ENCODE assay signal across 10 cellular contexts in genomic region chr1:202213361-202214088, GRCh38. TPM values are rescaled to one million over a fixed set of nuclear protein-coding genes. Genes with fewer than 3 reads are reported as not detected.
A peak's percentile ranks its signal among the peaks of the same experiment; 100 is the strongest.
DNase-seq lines count a peak whose midpoint lies in the region; ATAC-seq, FAIRE-seq and TF ChIP-seq lines count a peak whose summit lies in the region.
"Had no signal": no experiment of that assay in that cellular context is flagged by ENCODE, and none has a peak within 500 bp of the region (broad histone marks: within the 10 kb centered on the region; RNA-seq: fewer than 3 reads in every experiment).

No MANE protein-coding gene starts in this region.

- peak; percentile 29 for FAIRE-seq in keratinocyte (lab: Jason Lieb, UNC)

- H2AFZ ChIP-seq in ACC112 (ENCODE audit: low read length, unreplicated experiment) (no peak overlapping the region), keratinocyte (ENCODE audit: control insufficient read depth, low read length) (peak overlapping the region; percentile 92)

- H3K27ac ChIP-seq in ACC112 (ENCODE audit: low read depth, low read length) (no peak overlapping the region), keratinocyte (ENCODE audit: control insufficient read depth, insufficient read depth, low read length) (no peak overlapping the region), dorsolateral prefrontal cortex (no peak overlapping the region)

- H3K27me3 ChIP-seq in ACC112 (ENCODE audit: insufficient read depth, low read length) (peaks cover 86% of the 10 kb centered on the region), keratinocyte (ENCODE audit: control insufficient read depth, extremely low read depth, insufficient read depth, low read length) (peaks cover 8% of the 10 kb centered on the region), dorsolateral prefrontal cortex (peaks cover 0 to 50% (median 25%) of the 10 kb centered on the region in 45 donors)

- intact Hi-C loops in dorsolateral prefrontal cortex (cut with DNase I), result no loop called here

- 0 out of 2 replicates have a peak overlapping the region, but pooled peaks have one; percentile 55 for H3K4me3 ChIP-seq in ACC112 (ENCODE audit: low read depth, low read length)
- H3K4me3 ChIP-seq in HFF-Myc (replicated peaks; ENCODE audit: low read depth, low read length), result no peak overlapping the region
- no peak overlapping the region for H3K4me3 ChIP-seq in WI38 (ENCODE audit: low read depth, low read length)
- peak overlapping the region; percentile 43 to 62 (median 54) for H3K4me3 ChIP-seq in keratinocyte (ENCODE audit: control insufficient read depth in 2 of 3, extremely low read depth in 1 of 3, insufficient read depth in 2 of 3, low read depth in 1 of 3, low read length in 3 of 3)
- peak overlapping the region in 8 of 59 donors; percentile 10 to 42 (median 33) for H3K4me3 ChIP-seq in dorsolateral prefrontal cortex

- no peaks in the 10 kb centered on the region for H3K36me3 ChIP-seq in ACC112 (ENCODE audit: insufficient read depth, low read length)
- no peaks in the 10 kb centered on the region for H3K36me3 ChIP-seq in keratinocyte (ENCODE audit: control insufficient read depth in 2 of 2, extremely low read depth in 1 of 2, insufficient read depth in 2 of 2, low read length in 2 of 2)

- H4K20me1 ChIP-seq in keratinocyte (ENCODE audit: control insufficient read depth, extremely low read depth, insufficient read depth, low read length), result no peaks in the 10 kb centered on the region

- peak overlapping the region; percentile 52 for H3K9ac ChIP-seq in keratinocyte (ENCODE audit: control insufficient read depth, extremely low read depth, insufficient read depth, low read length)

- dilution Hi-C loops in keratinocyte (cut with MboI; ENCODE audit: extremely low pct_ligation_motif_present, low sequenced_read_pairs), result no loop called here

- peak overlapping the region; percentile 87 for H3K4me2 ChIP-seq in keratinocyte (ENCODE audit: control insufficient read depth, extremely low read depth, insufficient read depth, low read depth, low read length)

- ATAC-seq in HG02870 (IDR thresholded peaks at IDR 0.05; ENCODE audit: unreplicated experiment) (no peak), GM19455 (IDR thresholded peaks at IDR 0.05; ENCODE audit: unreplicated experiment) (no peak)

- H3K79me2 ChIP-seq in ACC112 (ENCODE audit: control insufficient read depth, insufficient read depth, low read length, unreplicated experiment) (no peaks in the 10 kb centered on the region), keratinocyte (ENCODE audit: control insufficient read depth, insufficient read depth, low read length) (no peaks in the 10 kb centered on the region)

- DNase-seq in HFF-Myc (ENCODE audit: extremely low read depth, low read depth) (no peak), keratinocyte (ENCODE audit: low read depth, low spot score) (no peak), dorsolateral prefrontal cortex (no peak), occipital lobe (lab: John Stamatoyannopoulos, UW) (no peak)
- DNase-seq: NCI-H187; stimulated activated CD4-positive, alpha-beta T cell treated with anti-CD3 and anti-CD28 coated beads, Interleukin-2, amount 100 ng/mL, for 48 hours had no signal

- H3K4me1 ChIP-seq in ACC112 (ENCODE audit: control insufficient read depth, insufficient read depth, low read length, unreplicated experiment), result no peaks in the 10 kb centered on the region
- peaks cover 10% of the 10 kb centered on the region for H3K4me1 ChIP-seq in keratinocyte (ENCODE audit: control insufficient read depth, extremely low read depth, insufficient read depth, low read length)

- no peaks in the 10 kb centered on the region for H3K9me1 ChIP-seq in keratinocyte (ENCODE audit: control insufficient read depth, extremely low read depth, insufficient read depth, low read length)

- TF ChIP-seq CTCF in HFF-Myc (IDR thresholded peaks at IDR 0.05; ENCODE audit: low read depth, low read length, missing control alignments) (peak; percentile 39), WI38 (IDR thresholded peaks at IDR 0.05; ENCODE audit: low read depth, low read length) (0 out of 2 replicates have a peak, but pooled peaks have one; percentile 11), keratinocyte (optimal IDR thresholded peaks at IDR 0.05 in 1 of 3, IDR thresholded peaks at IDR 0.05 in 1 of 3, conservative IDR thresholded peaks at IDR 0.05 in 1 of 3; ENCODE audit: extremely low read depth in 1 of 3, insufficient read depth in 2 of 3, low read length in 3 of 3) (peak; percentile 39 to 70 (median 67)), dorsolateral prefrontal cortex (IDR thresholded peaks at IDR 0.05 in 54 of 56, conservative IDR thresholded peaks at IDR 0.05 in 2 of 56; ENCODE audit: low read depth in 1 of 56, partially characterized antibody in 56 of 56) (no peak)

- no peaks in the 10 kb centered on the region for H3K9me3 ChIP-seq in keratinocyte (ENCODE audit: control insufficient read depth, low read depth, low read length)

RNA-seq across cellular contexts. Expression of gene LGR6, which starts 19.9 kb away (rescaled TPM):
- 0.39 to 1.5 TPM (median 0.42 TPM) in 3 replicates for polyA plus RNA-seq in keratinocyte
- not detected for polyA plus RNA-seq in keratinocyte (2011; ENCODE audit: low read depth)
- 0.38 and 0.39 TPM in 2 replicates for polyA plus RNA-seq in keratinocyte (2011; cell fraction: cytosol; rRNA removed)
- 2.4 and 3.1 TPM in 2 replicates for polyA plus RNA-seq in keratinocyte (2011; cell fraction: nucleus; rRNA removed)
- polyA plus RNA-seq in keratinocyte (2012; ENCODE audit: low replicate concordance), result 1.6 TPM in 1 of 2 replicates, not detected in the other
- 0.30 to 2.5 TPM (median 1.1 TPM) in 3 replicates for polyA minus RNA-seq in keratinocyte
- not detected for polyA minus RNA-seq in keratinocyte (2011; cell fraction: cytosol; rRNA and poly(A)+ RNA removed)
- polyA minus RNA-seq in keratinocyte (2011; cell fraction: nucleus; rRNA and poly(A)+ RNA removed), result 2.2 and 2.4 TPM in 2 replicates
- total RNA-seq in dorsolateral prefrontal cortex, result 1 to 10 TPM in 26 of 120 experiments, under 1 TPM in 85, not detected in 9; 0.12 to 4.0 (median 0.62) TPM
- 0.62 TPM for total RNA-seq in occipital lobe

RNA-seq across cellular contexts. Expression of gene PTPN7, which starts 53.1 kb away (rescaled TPM):
- 0.06 to 0.10 TPM in 2 of 3 replicates, not detected in the other for polyA plus RNA-seq in keratinocyte
- not detected for polyA plus RNA-seq in keratinocyte (2011; ENCODE audit: low read depth)
- not detected in 2 replicates for polyA plus RNA-seq in keratinocyte (2011; cell fraction: cytosol; rRNA removed)
- polyA plus RNA-seq in keratinocyte (2011; cell fraction: nucleus; rRNA removed), result not detected in 2 replicates
- polyA plus RNA-seq in keratinocyte (2012; ENCODE audit: low replicate concordance), result not detected in 2 replicates
- polyA minus RNA-seq in keratinocyte, result not detected in 3 replicates
- polyA minus RNA-seq in keratinocyte (2011; cell fraction: cytosol; rRNA and poly(A)+ RNA removed), result not detected
- polyA minus RNA-seq in keratinocyte (2011; cell fraction: nucleus; rRNA and poly(A)+ RNA removed), result not detected in 2 replicates
- total RNA-seq in dorsolateral prefrontal cortex, result 1 to 10 TPM in 52 of 120 experiments, under 1 TPM in 48, not detected in 20; 0.16 to 4.1 (median 1.0) TPM
- total RNA-seq in occipital lobe, result 0.16 TPM

Comparison
In these comparisons a context has a peak if more than half of its experiments do, and no peak if none do; other contexts are left out.
1. H3K4me3 ChIP-seq: peak in ACC112 (single experiment) and keratinocyte (3 of 3); none in HFF-Myc (single experiment) and WI38 (single experiment).
2. CTCF ChIP-seq: peak in HFF-Myc (single experiment), WI38 (single experiment) and keratinocyte (3 of 3); none in dorsolateral prefrontal cortex (0 of 56).